7 cellular contexts compared by ENCODE assay signal in genomic region chr15:70101459-70102113, GRCh38. TPM values are rescaled to one million over a fixed set of nuclear protein-coding genes. Genes with fewer than 3 reads are reported as not detected.
DNase-seq lines count a peak whose midpoint lies in the region; ATAC-seq and TF ChIP-seq lines count a peak whose summit lies in the region.

No MANE protein-coding gene starts in this region.

- H3K27me3 Mint-ChIP-seq in HFFc6 (ENCODE audit: insufficient read depth): peaks cover 25% of the 10 kb centered on the region

- TF ChIP-seq CTCF in HFFc6 (IDR thresholded peaks at IDR 0.05) (no peak), tibial artery (IDR thresholded peaks at IDR 0.05) (no peak)

- H3K4me3 ChIP-seq in iPS-20b (ENCODE audit: low read length) (peak overlapping the region; percentile 66; the same call in 1 of the 2 replicates), tibial artery (peak overlapping the region; percentile 31 to 95)

- peak overlapping the region; percentile 94 for H3K4me3 Mint-ChIP-seq in HFFc6

- H3K27me3 ChIP-seq in iPS-20b (ENCODE audit: insufficient read depth, low read length) (peaks cover 33% of the 10 kb centered on the region), tibial artery (no peaks in the 10 kb centered on the region)

- H3K4me1 ChIP-seq in iPS-20b (ENCODE audit: insufficient read depth, low read length) (peaks cover 11% of the 10 kb centered on the region; the same call in 1 of the 2 replicates), tibial artery (peaks cover 4 to 35% (median 28%) of the 10 kb centered on the region in 4 donors)

- no peak for ATAC-seq in HG03045 (IDR thresholded peaks at IDR 0.05; ENCODE audit: unreplicated experiment)

- peaks cover 28% of the 10 kb centered on the region for H3K4me1 Mint-ChIP-seq in HFFc6 (ENCODE audit: low read depth)

- H3K9me3 ChIP-seq in iPS-20b (ENCODE audit: insufficient read depth, low read depth, low read length) (no peaks in the 10 kb centered on the region), tibial artery (no peaks in the 10 kb centered on the region)

- H3K36me3 ChIP-seq in iPS-20b (ENCODE audit: insufficient read depth, low read depth, low read length): no peaks in the 10 kb centered on the region
- no peaks in the 10 kb centered on the region for H3K36me3 ChIP-seq in tibial artery

- no peaks in the 10 kb centered on the region for H3K9me3 Mint-ChIP-seq in HFFc6

- intact Hi-C loops in tibial artery (cut with DNase I; ENCODE audit: low total_unique reads): no loop called here

- no peak overlapping the region for H3K27ac Mint-ChIP-seq in HFFc6

- no peak overlapping the region for H3K27ac ChIP-seq in iPS-20b (ENCODE audit: low read length)
- H3K27ac ChIP-seq in tibial artery: peak overlapping the region; percentile 59 to 61

- H3K36me3 Mint-ChIP-seq in HFFc6 (ENCODE audit: low read depth): no peaks in the 10 kb centered on the region

- no peak overlapping the region for H3K9ac ChIP-seq in iPS-20b (ENCODE audit: low read depth, low read length)

- peak; percentile 73 for DNase-seq in HFFc6
- DNase-seq in NCI-H2227 (lab: John Stamatoyannopoulos, UW; ENCODE audit: unreplicated experiment): peak; percentile 84
- peak; percentile 98 for DNase-seq in amniotic epithelial cell (ENCODE audit: low read depth)
- no peak for DNase-seq in tibial artery
- DNase-seq in activated CD8-positive, alpha-beta memory T cell treated with anti-CD3 and anti-CD28 coated beads, Interleukin-2, amount 50 U/mL, for 48 hours: no peak

RNA-seq across cellular contexts. Expression of gene TLE3, which starts 3.9 kb away (rescaled TPM):
- total RNA-seq in HFFc6 (2021; fragmentation: NEBNext Ultra II Directional; extraction: Animal tissue kit (Norgen Biotek cat#: 25700)): 10 to 100 TPM in 4 of 6 experiments, 1 to 10 TPM in 2; 6.0 to 17.6 (median 13.8) TPM

Comparison
In these comparisons a context has a peak if more than half of its experiments do, and no peak if none do; other contexts are left out.
1. DNase-seq: peak in HFFc6 (single experiment), NCI-H2227 (single experiment) and amniotic epithelial cell (single experiment); none in tibial artery (0 of 2) and activated CD8-positive, alpha-beta memory T cell treated with anti-CD3 and anti-CD28 coated beads, Interleukin-2, amount 50 U/mL, for 48 hours (single experiment).